Comparison of ENCODE assay signal across 8 cellular contexts in genomic region chr19:3440082-3440481, GRCh38. TPM values are rescaled to one million over a fixed set of nuclear protein-coding genes. Genes with fewer than 3 reads are reported as not detected.
DNase-seq lines count a peak whose midpoint lies in the region; ATAC-seq and TF ChIP-seq lines count a peak whose summit lies in the region.

No MANE protein-coding gene starts in this region.

- no peak overlapping the region for H3K4me3 ChIP-seq in BE2C (ENCODE audit: low read depth, low read length)
- H3K4me3 ChIP-seq in parathyroid adenoma (ENCODE audit: low read depth, low read length) = no peak overlapping the region
- no peak overlapping the region for H3K4me3 ChIP-seq in thyroid gland (replicated peaks in 1 of 3)

- no peak for TF ChIP-seq EP300 in Ishikawa (IDR thresholded peaks at IDR 0.05; ENCODE audit: borderline replicate concordance)

- H3K9me3 Mint-ChIP-seq in effector memory CD8-positive, alpha-beta T cell = no peaks in the 10 kb centered on the region

- H3K27me3 Mint-ChIP-seq in effector memory CD8-positive, alpha-beta T cell = no peaks in the 10 kb centered on the region

- H3K27ac Mint-ChIP-seq in effector memory CD8-positive, alpha-beta T cell = no peak overlapping the region

- H2AFZ ChIP-seq in parathyroid adenoma = no peak overlapping the region

- peak; percentile 41 for ATAC-seq in effector memory CD8-positive, alpha-beta T cell (replicated peaks)
- no peak for ATAC-seq in GM19463 (IDR thresholded peaks at IDR 0.05; ENCODE audit: unreplicated experiment)

- WGBS in thyroid gland, 2 donors = 79 to 81% methylated on average over 10 to 13 of the region's 13 CpGs

- no peak overlapping the region for H3K9ac ChIP-seq in parathyroid adenoma

- H3K9me3 ChIP-seq in BE2C = no peaks in the 10 kb centered on the region
- no peaks in the 10 kb centered on the region for H3K9me3 ChIP-seq in parathyroid adenoma (ENCODE audit: control insufficient read depth, low read length)
- no peaks in the 10 kb centered on the region for H3K9me3 ChIP-seq in thyroid gland

- no peak for TF ChIP-seq POLR2A in thyroid gland (IDR thresholded peaks at IDR 0.05)

- H3K36me3 ChIP-seq in BE2C (peaks cover 18% of the 10 kb centered on the region), parathyroid adenoma (ENCODE audit: control insufficient read depth, insufficient read depth, low read length) (no peaks in the 10 kb centered on the region), thyroid gland (peaks cover 17 to 31% of the 10 kb centered on the region in 2 donors)

- peak; percentile 79 for TF ChIP-seq RAD21 in Ishikawa (IDR thresholded peaks at IDR 0.05; ENCODE audit: low read depth)

- H3K27me3 ChIP-seq in BE2C (no peaks in the 10 kb centered on the region), parathyroid adenoma (ENCODE audit: control insufficient read depth, insufficient read depth, low read length) (no peaks in the 10 kb centered on the region), thyroid gland (no peaks in the 10 kb centered on the region)

- H3K4me3 Mint-ChIP-seq in effector memory CD8-positive, alpha-beta T cell = no peak overlapping the region

- H3K27ac ChIP-seq in parathyroid adenoma (no peak overlapping the region), thyroid gland (no peak overlapping the region)

- H3K4me1 ChIP-seq in BE2C = peaks cover 10% of the 10 kb centered on the region
- H3K4me1 ChIP-seq in parathyroid adenoma = no peaks in the 10 kb centered on the region
- H3K4me1 ChIP-seq in thyroid gland = peaks cover 0 to 34% of the 10 kb centered on the region in 2 donors

- no peak overlapping the region for H3K4me2 ChIP-seq in parathyroid adenoma (ENCODE audit: low read length)

- TF ChIP-seq CTCF in BE2C (IDR thresholded peaks at IDR 0.05; ENCODE audit: low read depth, low read length) (peak; percentile 63), parathyroid adenoma (IDR thresholded peaks at IDR 0.05) (peak; percentile 15), thyroid gland (IDR thresholded peaks at IDR 0.05) (peak in 2 of 6 experiments; percentile 23 to 34)

- peaks cover 7% of the 10 kb centered on the region for H3K36me3 Mint-ChIP-seq in effector memory CD8-positive, alpha-beta T cell (ENCODE audit: insufficient read depth)

- intact Hi-C loops in thyroid gland (cut with DNase I) = no loop called here

- DNase-seq in BE2C (peak; percentile 64), thyroid gland (no peak), medulla oblongata (ENCODE audit: extremely low spot score) (no peak)
- DNase-seq in activated CD4-positive, alpha-beta T cell treated with anti-CD3 and anti-CD28 coated beads, Interleukin-2, amount 50 U/mL, for 4 hours = peak; percentile 46 to 58
- peak; percentile 55 to 62 (median 56) for DNase-seq in effector memory CD8-positive, alpha-beta T cell

- H3K79me2 ChIP-seq in parathyroid adenoma = peaks cover 63% of the 10 kb centered on the region

- peaks cover 6 to 11% of the 10 kb centered on the region in 2 donors for H3K4me1 Mint-ChIP-seq in effector memory CD8-positive, alpha-beta T cell (ENCODE audit: low read depth in 2 of 2)

TF ChIP-seq in Ishikawa, 13 proteins besides CTCF, POLR2A, EP300 and RAD21:
- TF ChIP-seq USF1 (IDR thresholded peaks at IDR 0.05) (no peak), EGR1 (IDR thresholded peaks at IDR 0.05) (no peak), REST (IDR thresholded peaks at IDR 0.05; ENCODE audit: low read depth) (no peak), CREB1 (IDR thresholded peaks at IDR 0.05; ENCODE audit: low read depth) (no peak), MAX (IDR thresholded peaks at IDR 0.05) (no peak), CEBPB (IDR thresholded peaks at IDR 0.05) (no peak), ZBTB7A (IDR thresholded peaks at IDR 0.05; ENCODE audit: low read depth) (no peak), TEAD4 (IDR thresholded peaks at IDR 0.05) (no peak), FOXM1 (IDR thresholded peaks at IDR 0.05; ENCODE audit: borderline replicate concordance, low read depth) (no peak), TAF1 (IDR thresholded peaks at IDR 0.05; ENCODE audit: low read depth) (no peak), TCF12 (IDR thresholded peaks at IDR 0.05; ENCODE audit: low read depth) (no peak), YY1 (IDR thresholded peaks at IDR 0.05; ENCODE audit: low read depth) (no peak), NFIC (IDR thresholded peaks at IDR 0.05) (no peak)

RNA-seq across cellular contexts. Expression of gene SMIM24, which starts 40.2 kb away (rescaled TPM):
- not detected for polyA plus RNA-seq in BE2C (2012; ENCODE audit: insufficient read depth, insufficient read length, low read depth)
- total RNA-seq in thyroid gland = not detected

RNA-seq across cellular contexts. Expression of gene SMIM44, which starts 43.2 kb away (rescaled TPM):
- not detected for polyA plus RNA-seq in BE2C (2012; ENCODE audit: insufficient read depth, insufficient read length, low read depth)
- not detected for total RNA-seq in thyroid gland

Comparison
In these comparisons a context has a peak if more than half of its experiments do, and no peak if none do; other contexts are left out.
1. DNase-seq: peak in BE2C (single experiment), activated CD4-positive, alpha-beta T cell treated with anti-CD3 and anti-CD28 coated beads, Interleukin-2, amount 50 U/mL, for 4 hours (2 of 2) and effector memory CD8-positive, alpha-beta T cell (3 of 3); none in thyroid gland (0 of 2) and medulla oblongata (single experiment).